9 cellular contexts compared by ENCODE assay signal in genomic region chr1:226548281-226549093, GRCh38. TPM values are rescaled to one million over a fixed set of nuclear protein-coding genes. Genes with fewer than 3 reads are reported as not detected.
DNase-seq lines count a peak whose midpoint lies in the region; ATAC-seq, FAIRE-seq and TF ChIP-seq lines count a peak whose summit lies in the region.
"Had no signal": no experiment of that assay in that cellular context is flagged by ENCODE, and none has a peak within 500 bp of the region (broad histone marks: within the 10 kb centered on the region; RNA-seq: fewer than 3 reads in every experiment).

TSS of gene STUM (plus strand) at chr1:226548764. CDS start at chr1:226548905, 141 bp downstream.

- TF ChIP-seq CTCF in GM10248 (IDR thresholded peaks at IDR 0.05; ENCODE audit: control extremely low read depth, extremely low read depth, low read depth, missing control alignments) (no peak), right lobe of liver (IDR thresholded peaks at IDR 0.05) (no peak)

- H3K4me3 ChIP-seq in right lobe of liver (peak within 1 kb of the TSS; percentile 24 to 42 (median 28)), subcutaneous abdominal adipose tissue (ENCODE audit: low read depth in 1 of 5, low read length in 5 of 5) (peak within 1 kb of the TSS; percentile 52 to 72 (median 65))

- TF ChIP-seq POLR2A in right lobe of liver (IDR thresholded peaks at IDR 0.05) = no peak

- POLR2A ChIA-PET in GM10248 (lab: Yijun Ruan, JAX) = interaction anchor here (0.6 kb wide), 1 partner anchor 787 kb away, joined by 4 read pairs; no protein-coding TSS in a partner anchor

- CTCF ChIA-PET in GM10248 (lab: Yijun Ruan, JAX) = interaction anchor here (0.8 to 3.5 kb wide), 14 partner anchors 9 to 891 kb away, joined by 3 to 13 read pairs (median 4); no protein-coding TSS in a partner anchor

- H3K4me1 ChIP-seq in right lobe of liver (peaks cover 0 to 20% (median 8%) of the 10 kb centered on the region in 4 donors), subcutaneous abdominal adipose tissue (ENCODE audit: control insufficient read depth in 5 of 5, insufficient read depth in 5 of 5, low read length in 5 of 5) (peaks cover 8 to 31% (median 25%) of the 10 kb centered on the region in 5 donors)

- no peak for FAIRE-seq in RCC 7860 (lab: Jason Lieb, UNC)
- FAIRE-seq: colon had no signal

- no peaks in the 10 kb centered on the region for H3K36me3 ChIP-seq in right lobe of liver
- H3K36me3 ChIP-seq in subcutaneous abdominal adipose tissue (ENCODE audit: control insufficient read depth in 5 of 5, insufficient read depth in 5 of 5, low read length in 5 of 5) = no peaks in the 10 kb centered on the region

- H3K9me3 ChIP-seq in right lobe of liver (no peaks in the 10 kb centered on the region), subcutaneous abdominal adipose tissue (ENCODE audit: control insufficient read depth in 5 of 5, low read length in 5 of 5) (no peaks in the 10 kb centered on the region)

- WGBS in right lobe of liver (ENCODE audit: insufficient coverage, low coverage, low lambda C conversion rate, missing lambda C conversion rate) = 2% methylated on average over 21 of the region's 82 CpGs

- H3K27me3 ChIP-seq in right lobe of liver (no peaks in the 10 kb centered on the region), subcutaneous abdominal adipose tissue (ENCODE audit: control insufficient read depth in 5 of 5, insufficient read depth in 4 of 5, low read length in 5 of 5) (peaks cover 0 to 21% (median 17%) of the 10 kb centered on the region in 5 donors)

- H3K27ac ChIP-seq in right lobe of liver (no peak within 1 kb of the TSS), subcutaneous abdominal adipose tissue (ENCODE audit: low read depth, low read length) (no peak within 1 kb of the TSS)

- DNase-seq in 8988T (peak; percentile 65), GM10248 (ENCODE audit: extremely low spot score) (peak; percentile 52), RPMI8226 (peak; percentile 57), cerebellum (ENCODE audit: low spot score) (peak; percentile 60), right lobe of liver (peak in 1 of 3 donors; percentile 41), RCC 7860 (ENCODE audit: low spot score) (no peak), T1000 (lab: John Stamatoyannopoulos, UW) (no peak)

- ATAC-seq in right lobe of liver = peak; percentile 60 to 80 (median 77)

- intact Hi-C loops in right lobe of liver (cut with DNase I) = no loop called here

- H3K9ac ChIP-seq in subcutaneous abdominal adipose tissue (ENCODE audit: low read length in 5 of 5) = peak within 1 kb of the TSS in 1 of 5 donors; percentile 52

RNA-seq across cellular contexts. Expression of gene STUM, which starts in this region (rescaled TPM):
- total RNA-seq in cerebellum (24.0 TPM), right lobe of liver (under 1 TPM in 4 of 6 experiments, not detected in 2; 0.06 to 0.68 (median 0.13) TPM)

Comparison
In these comparisons a context has a peak if more than half of its experiments do, and no peak if none do; other contexts are left out.
1. RNA of gene STUM (total RNA-seq): 24.0 TPM in cerebellum (single experiment); 0.06 to 0.68 TPM in right lobe of liver; every median in the first group is over 10 times any median in the second.
2. Peak in ATAC-seq and H3K4me3 ChIP-seq in right lobe of liver; RNA of the gene not detected or under 1 TPM.
3. DNase-seq: peak in 8988T (single experiment), GM10248 (single experiment), RPMI8226 (single experiment) and cerebellum (single experiment); none in RCC 7860 (single experiment) and T1000 (single experiment).